Comparison of ENCODE assay signal across 8 cellular contexts in the genomic region with DNA sequence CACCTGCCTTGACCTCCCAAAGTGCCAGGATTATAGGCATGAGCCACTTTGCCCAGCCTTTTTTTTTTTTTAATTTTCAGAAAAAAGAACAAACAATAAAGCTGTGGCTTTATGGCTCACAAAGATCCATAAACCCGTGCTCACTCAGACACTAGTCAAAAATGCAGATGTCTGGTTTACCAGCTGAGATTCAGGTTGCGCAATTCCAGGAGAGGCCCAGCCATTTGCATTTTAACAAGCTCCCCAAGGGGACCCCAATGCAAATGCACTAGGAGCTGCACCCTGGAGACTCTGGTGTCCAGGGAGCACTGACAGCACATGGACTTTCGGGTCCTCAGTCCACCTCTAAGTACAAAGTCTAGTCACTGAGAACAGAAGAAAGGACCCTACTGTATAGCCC.
"Had no signal": no experiment of that assay in that cellular context is flagged by ENCODE, and none has a peak within 500 bp of the region (broad histone marks: within the 10 kb centered on the region; RNA-seq: fewer than 3 reads in every experiment).

No MANE protein-coding gene starts in this region.

- FAIRE-seq: H54 had no signal

- H3K27ac Mint-ChIP-seq: H9 had no signal

- H3K9ac ChIP-seq: GM23248 had no signal

- H2AFZ ChIP-seq: GM23248 had no signal

- H3K27ac ChIP-seq: GM23248, HL-60 had no signal

- H3K4me3 ChIP-seq: GM23248 had no signal

- DNase-seq: GM23248, GOT3, H9, HCEC 1CT, KG1 had no signal

- H3K4me3 Mint-ChIP-seq: H9, IgD-negative memory B cell had no signal

- H3K9me3 Mint-ChIP-seq: IgD-negative memory B cell had no signal
